In the genomic region with DNA sequence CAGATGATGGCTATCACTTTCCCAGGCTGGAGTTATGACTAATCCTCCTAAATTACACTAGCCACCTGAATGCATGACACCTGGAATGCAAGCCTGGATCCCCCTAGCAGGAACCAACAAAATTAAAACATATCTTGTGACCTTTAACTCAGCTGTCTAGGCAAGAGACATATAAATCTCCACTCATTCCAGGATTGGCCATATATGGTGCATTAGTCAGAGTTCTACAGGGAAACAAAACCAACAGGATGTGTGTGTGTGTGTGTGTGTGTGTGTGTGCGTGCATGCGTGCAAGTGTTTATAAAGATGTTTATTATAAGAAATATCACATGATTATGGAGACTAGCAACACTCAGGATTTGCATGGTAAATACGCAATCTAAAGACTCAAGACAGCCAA, we compare ENCODE assay signal across 1 cellular context.
TF ChIP-seq lines count a peak whose summit lies in the region.

No MANE protein-coding gene starts in this region.

TF ChIP-seq in endothelial cell of umbilical vein, 7 proteins besides CTCF, POLR2A, EP300 and RAD21 (continued from another document):
- TF ChIP-seq MYC (IDR thresholded peaks at IDR 0.05; ENCODE audit: low read depth, low read length), result no peak
- TF ChIP-seq, protein P1, sequence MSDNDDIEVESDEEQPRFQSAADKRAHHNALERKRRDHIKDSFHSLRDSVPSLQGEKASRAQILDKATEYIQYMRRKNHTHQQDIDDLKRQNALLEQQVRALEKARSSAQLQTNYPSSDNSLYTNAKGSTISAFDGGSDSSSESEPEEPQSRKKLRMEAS (IDR thresholded peaks at IDR 0.05; ENCODE audit: insufficient read depth, insufficient read length), result no peak
- TF ChIP-seq FOS (IDR thresholded peaks at IDR 0.05; ENCODE audit: borderline replicate concordance, insufficient read depth, low read length), result peak; percentile 29
- TF ChIP-seq POLR2AphosphoS5 (IDR thresholded peaks at IDR 0.05; ENCODE audit: insufficient read depth, low read depth, low read length), result no peak
